ENCODE assay signal across 14 cellular contexts in the genomic region with DNA sequence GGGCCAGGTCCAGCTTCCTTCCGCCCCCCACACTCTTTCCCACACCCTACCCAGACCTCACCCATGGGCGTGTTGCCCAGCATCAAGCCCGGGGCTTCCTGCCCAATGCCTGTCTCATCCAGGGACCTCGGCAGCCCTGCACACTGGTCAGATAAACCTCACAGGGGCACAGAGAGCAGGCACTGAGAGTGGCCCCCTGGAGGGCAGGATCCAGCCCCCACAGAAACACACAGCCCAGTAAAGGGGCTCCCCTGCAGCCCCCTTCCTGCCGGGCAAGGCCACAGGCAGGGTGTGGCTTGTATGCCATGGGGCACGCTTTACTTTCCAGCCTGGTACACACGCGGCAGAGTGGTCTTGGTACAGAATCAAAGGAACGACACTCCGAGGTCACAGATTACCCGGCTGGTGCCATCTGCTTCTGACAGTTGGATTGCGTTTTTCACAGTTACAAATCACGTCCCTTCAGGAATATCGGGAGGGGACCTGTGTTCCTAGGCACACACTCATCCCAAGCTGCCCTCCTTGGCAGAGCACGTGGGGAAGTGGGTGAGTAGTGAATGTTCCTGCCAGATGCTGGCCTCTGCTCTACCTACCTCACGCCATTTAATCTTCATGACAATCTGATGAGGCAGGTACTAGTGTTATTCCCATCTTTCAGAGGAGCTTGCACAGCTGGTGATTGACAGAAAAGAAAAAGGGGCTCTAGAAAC. TPM values are rescaled to one million over a fixed set of nuclear protein-coding genes. Genes with fewer than 3 reads are reported as not detected.
A peak's percentile ranks its signal among the peaks of the same experiment; 100 is the strongest.
DNase-seq lines count a peak whose midpoint lies in the region; ATAC-seq lines count a peak whose summit lies in the region.
"Had no signal": no experiment of that assay in that cellular context is flagged by ENCODE, and none has a peak within 500 bp of the region (broad histone marks: within the 10 kb centered on the region; RNA-seq: fewer than 3 reads in every experiment).

No MANE protein-coding gene starts in this region.

- CTCF ChIA-PET in activated naive CD4-positive, alpha-beta T cell treated with anti-CD3 and anti-CD28 coated beads, Interleukin-2, amount 10 ng/mL, durations not matched to agents 7 days and 5 days (lab: Charles Lee) = interaction anchor here (0.9 to 4.8 kb wide), 13 partner anchors 9 to 311 kb away, joined by 3 to 44 read pairs (median 4); no protein-coding TSS in a partner anchor

- peaks cover 3% of the 10 kb centered on the region for H3K36me3 Mint-ChIP-seq in activated naive CD4-positive, alpha-beta T cell treated with anti-CD3 and anti-CD28 coated beads, Interleukin-2, amount 10 ng/mL, durations not matched to agents 7 days and 5 days
- peaks cover 64% of the 10 kb centered on the region for H3K36me3 Mint-ChIP-seq in activated T-helper 2 cell treated with anti-CD3 and anti-CD28 coated beads, Interferon-gamma antibody, Interleukin-2, Interleukin-4, amounts not matched to agents 10 μg/mL and 5 μg/mL and 100 μg/mL, durations not matched to agents 14 hours and 24 hours and 36 hours (ENCODE audit: low read depth)
- H3K36me3 Mint-ChIP-seq in stimulated activated effector memory CD8-positive, alpha-beta T cell treated with anti-CD3 and anti-CD28 coated beads, Interleukin-12 subunit alpha, Interleukin-12 subunit beta, amount 100 ng/mL, for 72 hours = no peaks in the 10 kb centered on the region
- H3K36me3 Mint-ChIP-seq: WTC11 had no signal

- ATAC-seq in stimulated activated effector memory CD8-positive, alpha-beta T cell treated with anti-CD3 and anti-CD28 coated beads, Interleukin-12 subunit alpha, Interleukin-12 subunit beta, amount 100 ng/mL, for 72 hours = no peak
- ATAC-seq in HG02588 (IDR thresholded peaks at IDR 0.05; ENCODE audit: unreplicated experiment) = no peak
- ATAC-seq: GM12878, WTC11 had no signal

- peaks cover 68% of the 10 kb centered on the region for H3K4me1 Mint-ChIP-seq in activated naive CD4-positive, alpha-beta T cell treated with anti-CD3 and anti-CD28 coated beads, Interleukin-2, amount 10 ng/mL, durations not matched to agents 7 days and 5 days
- H3K4me1 Mint-ChIP-seq in activated T-helper 2 cell treated with anti-CD3 and anti-CD28 coated beads, Interferon-gamma antibody, Interleukin-2, Interleukin-4, amounts not matched to agents 10 μg/mL and 5 μg/mL and 100 μg/mL, durations not matched to agents 14 hours and 24 hours and 36 hours (ENCODE audit: low read depth) = peaks cover 64% of the 10 kb centered on the region
- peaks cover 34% of the 10 kb centered on the region for H3K4me1 Mint-ChIP-seq in stimulated activated effector memory CD8-positive, alpha-beta T cell treated with anti-CD3 and anti-CD28 coated beads, Interleukin-12 subunit alpha, Interleukin-12 subunit beta, amount 100 ng/mL, for 72 hours
- H3K4me1 Mint-ChIP-seq: WTC11 had no signal

- H3K27ac Mint-ChIP-seq in activated naive CD4-positive, alpha-beta T cell treated with anti-CD3 and anti-CD28 coated beads, Interleukin-2, amount 10 ng/mL, durations not matched to agents 7 days and 5 days = peak overlapping the region; percentile 97
- H3K27ac Mint-ChIP-seq in activated T-helper 2 cell treated with anti-CD3 and anti-CD28 coated beads, Interferon-gamma antibody, Interleukin-2, Interleukin-4, amounts not matched to agents 10 μg/mL and 5 μg/mL and 100 μg/mL, durations not matched to agents 14 hours and 24 hours and 36 hours = peak overlapping the region; percentile 96
- H3K27ac Mint-ChIP-seq in stimulated activated effector memory CD8-positive, alpha-beta T cell treated with anti-CD3 and anti-CD28 coated beads, Interleukin-12 subunit alpha, Interleukin-12 subunit beta, amount 100 ng/mL, for 72 hours = peak overlapping the region; percentile 6
- H3K27ac Mint-ChIP-seq: WTC11 had no signal

- in situ Hi-C loops in KBM-7 (cut with MboI; ENCODE audit: low pct_unique_long_range_greater_than_20kb, low sequenced_read_pairs) = no loop called here

- no peak for DNase-seq in activated naive CD4-positive, alpha-beta T cell treated with anti-CD3 and anti-CD28 coated beads, Interleukin-2, amount 10 ng/mL, durations not matched to agents 7 days and 5 days
- no peak for DNase-seq in activated naive CD4-positive, alpha-beta T cell (lab: John Stamatoyannopoulos, UW)
- DNase-seq in NCI-H69 (lab: John Stamatoyannopoulos, UW) = peak; percentile 37
- no peak for DNase-seq in activated T-helper 2 cell treated with anti-CD3 and anti-CD28 coated beads, Interferon-gamma antibody, Interleukin-2, Interleukin-4, amounts not matched to agents 10 μg/mL and 5 μg/mL and 100 μg/mL, durations not matched to agents 14 hours and 24 hours and 36 hours (ENCODE audit: low spot score)
- DNase-seq in stimulated activated effector memory CD8-positive, alpha-beta T cell treated with anti-CD3 and anti-CD28 coated beads, Interleukin-12 subunit alpha, Interleukin-12 subunit beta, amount 100 ng/mL, for 72 hours (ENCODE audit: low spot score in 2 of 2) = no peak
- DNase-seq in KBM-7 = no peak
- no peak for DNase-seq in SKM-1 treated with dmso at 0.1 percent for 144 hours (lab: John Stamatoyannopoulos, UW; ENCODE audit: unreplicated experiment)
- DNase-seq: NCI-H146 had no signal

- H3K9me3 Mint-ChIP-seq in activated naive CD4-positive, alpha-beta T cell treated with anti-CD3 and anti-CD28 coated beads, Interleukin-2, amount 10 ng/mL, durations not matched to agents 7 days and 5 days = peaks cover 3% of the 10 kb centered on the region
- peaks cover 4% of the 10 kb centered on the region for H3K9me3 Mint-ChIP-seq in activated T-helper 2 cell treated with anti-CD3 and anti-CD28 coated beads, Interferon-gamma antibody, Interleukin-2, Interleukin-4, amounts not matched to agents 10 μg/mL and 5 μg/mL and 100 μg/mL, durations not matched to agents 14 hours and 24 hours and 36 hours
- H3K9me3 Mint-ChIP-seq in stimulated activated effector memory CD8-positive, alpha-beta T cell treated with anti-CD3 and anti-CD28 coated beads, Interleukin-12 subunit alpha, Interleukin-12 subunit beta, amount 100 ng/mL, for 72 hours = no peaks in the 10 kb centered on the region

- no peaks in the 10 kb centered on the region for H3K27me3 Mint-ChIP-seq in activated naive CD4-positive, alpha-beta T cell treated with anti-CD3 and anti-CD28 coated beads, Interleukin-2, amount 10 ng/mL, durations not matched to agents 7 days and 5 days
- no peaks in the 10 kb centered on the region for H3K27me3 Mint-ChIP-seq in activated T-helper 2 cell treated with anti-CD3 and anti-CD28 coated beads, Interferon-gamma antibody, Interleukin-2, Interleukin-4, amounts not matched to agents 10 μg/mL and 5 μg/mL and 100 μg/mL, durations not matched to agents 14 hours and 24 hours and 36 hours (ENCODE audit: low read depth)

- H3K4me3 Mint-ChIP-seq in activated naive CD4-positive, alpha-beta T cell treated with anti-CD3 and anti-CD28 coated beads, Interleukin-2, amount 10 ng/mL, durations not matched to agents 7 days and 5 days = peak overlapping the region; percentile 80
- peak overlapping the region; percentile 83 for H3K4me3 Mint-ChIP-seq in activated T-helper 2 cell treated with anti-CD3 and anti-CD28 coated beads, Interferon-gamma antibody, Interleukin-2, Interleukin-4, amounts not matched to agents 10 μg/mL and 5 μg/mL and 100 μg/mL, durations not matched to agents 14 hours and 24 hours and 36 hours (ENCODE audit: low read depth)
- peak overlapping the region; percentile 44 for H3K4me3 Mint-ChIP-seq in stimulated activated effector memory CD8-positive, alpha-beta T cell treated with anti-CD3 and anti-CD28 coated beads, Interleukin-12 subunit alpha, Interleukin-12 subunit beta, amount 100 ng/mL, for 72 hours
- H3K4me3 Mint-ChIP-seq: WTC11 had no signal

- intact Hi-C loops in activated T-helper 2 cell treated with anti-CD3 and anti-CD28 coated beads, Interferon-gamma antibody, Interleukin-2, Interleukin-4, amounts not matched to agents 10 μg/mL and 5 μg/mL and 100 μg/mL, durations not matched to agents 14 hours and 24 hours and 36 hours (cut with micrococcal nuclease) = loop anchor here (2.0 kb wide), 1 partner anchor 28 kb away; no protein-coding TSS in a partner anchor

RNA-seq across cellular contexts. Expression of gene CD5, which starts 20.0 kb away (rescaled TPM):
- 395 and 399 TPM in 2 replicates for total RNA-seq in activated T-helper 2 cell treated with anti-CD3 and anti-CD28 coated beads, Interferon-gamma antibody, Interleukin-2, Interleukin-4, amounts not matched to agents 10 μg/mL and 5 μg/mL and 100 μg/mL, durations not matched to agents 14 hours and 24 hours and 36 hours
- total RNA-seq: epithelial cell of proximal tubule, renal cortical epithelial cell, SK-MEL-5 had no signal

Comparison
In these comparisons a context has a peak if more than half of its experiments do, and no peak if none do; other contexts are left out.
1. H3K27ac Mint-ChIP-seq: peak in every context shown above with its lines; median percentile 97 in activated naive CD4-positive, alpha-beta T cell treated with anti-CD3 and anti-CD28 coated beads, Interleukin-2, amount 10 ng/mL, durations not matched to agents 7 days and 5 days; 96 in activated T-helper 2 cell treated with anti-CD3 and anti-CD28 coated beads, Interferon-gamma antibody, Interleukin-2, Interleukin-4, amounts not matched to agents 10 μg/mL and 5 μg/mL and 100 μg/mL, durations not matched to agents 14 hours and 24 hours and 36 hours; 6 in stimulated activated effector memory CD8-positive, alpha-beta T cell treated with anti-CD3 and anti-CD28 coated beads, Interleukin-12 subunit alpha, Interleukin-12 subunit beta, amount 100 ng/mL, for 72 hours.